ENCODE assay signal across 8 cellular contexts in the genomic region with DNA sequence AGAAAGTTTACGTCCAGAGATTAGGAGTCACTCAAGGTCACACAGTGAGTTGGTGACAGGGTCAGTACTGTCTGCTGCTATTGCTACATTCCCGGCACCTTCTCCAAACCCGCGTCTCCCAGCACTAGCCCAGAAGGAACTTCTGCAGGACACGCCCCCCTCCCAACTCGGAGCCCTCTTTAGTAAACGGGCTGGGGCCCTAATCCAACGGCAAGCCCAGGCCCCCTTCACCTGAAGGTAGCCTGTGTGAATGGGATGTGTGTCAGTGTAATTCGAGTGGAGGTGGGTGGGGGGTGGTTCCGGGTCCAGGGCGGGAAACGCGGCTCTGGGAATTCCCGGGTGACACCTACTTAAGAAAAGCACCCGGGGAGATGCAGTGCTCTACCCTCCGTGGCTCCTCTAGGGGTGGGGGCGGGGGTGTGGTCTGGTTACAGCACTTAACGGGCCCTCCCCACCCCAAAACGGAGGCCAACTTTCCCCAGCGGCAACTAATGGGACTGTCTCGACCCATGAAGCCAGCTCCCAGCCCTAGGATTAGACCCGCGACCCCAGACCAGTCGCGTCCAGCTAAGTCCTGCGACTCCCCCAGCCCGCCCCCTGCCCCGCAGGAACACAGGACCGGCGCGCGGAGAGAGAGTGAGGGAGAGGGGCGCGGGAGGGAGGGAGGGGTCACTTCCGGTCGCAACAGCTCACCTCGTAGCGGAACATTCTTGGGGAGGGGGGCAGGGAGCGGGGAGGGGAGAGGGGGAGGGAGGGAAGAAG. TPM values are rescaled to one million over a fixed set of nuclear protein-coding genes. Genes with fewer than 3 reads are reported as not detected.
DNase-seq lines count a peak whose midpoint lies in the region; ATAC-seq, FAIRE-seq and TF ChIP-seq lines count a peak whose summit lies in the region.

No MANE protein-coding gene starts in this region.

- peak overlapping the region; percentile 93 for H3K4me3 ChIP-seq in A673 (ENCODE audit: low read depth, low read length, poor library complexity, severe bottlenecking)

- DNase-seq in A673 (ENCODE audit: low spot score) (peak; percentile 68), GM18507 (ENCODE audit: extremely low spot score, insufficient read length, low read depth) (peak; percentile 18), RCC 7860 (ENCODE audit: low spot score) (peak; percentile 24), head of caudate nucleus (peak in 34 of 42 donors; percentile 5 to 62 (median 25)), progenitor cell of endocrine pancreas (ENCODE audit: low spot score, unreplicated experiment) (peak; percentile 58), ureter (ENCODE audit: low spot score) (peak; percentile 69)
- DNase-seq in activated naive CD4-positive, alpha-beta T cell treated with anti-CD3 and anti-CD28 coated beads for 36 hours = peak; percentile 78

- H3K36me3 ChIP-seq in A673 (ENCODE audit: insufficient read depth, low read length, poor library complexity, severe bottlenecking) = peaks cover 35% of the 10 kb centered on the region

- no peaks in the 10 kb centered on the region for H3K9me3 Mint-ChIP-seq in activated naive CD4-positive, alpha-beta T cell treated with anti-CD3 and anti-CD28 coated beads for 36 hours
- no peaks in the 10 kb centered on the region for H3K9me3 Mint-ChIP-seq in progenitor cell of endocrine pancreas (ENCODE audit: low read depth)

- TF ChIP-seq CTCF in A673 (conservative IDR thresholded peaks at IDR 0.05; ENCODE audit: low read depth, low read length) = no peak
- peak; percentile 26 for TF ChIP-seq CTCF in progenitor cell of endocrine pancreas (IDR thresholded peaks at IDR 0.05; ENCODE audit: unreplicated experiment)

- intact Hi-C loops in A673 (cut with micrococcal nuclease; ENCODE audit: unreplicated experiment) = loop anchor here (1.0 to 5.0 kb wide), 4 partner anchors 8 to 118 kb away; no protein-coding TSS in a partner anchor
- intact Hi-C loops in activated naive CD4-positive, alpha-beta T cell treated with anti-CD3 and anti-CD28 coated beads for 36 hours (cut with micrococcal nuclease) = loop anchor here (2.0 to 10.0 kb wide), 3 partner anchors 134 to 1956 kb away; a partner anchor contains a TSS
- intact Hi-C loops in head of caudate nucleus (cut with DNase I) = loop anchor here (2.0 to 5.0 kb wide), 3 partner anchors 54 to 111 kb away; a partner anchor contains a TSS

- CTCF ChIA-PET in A673 (lab: Charles Lee) = no interaction called here
- CTCF ChIA-PET in activated naive CD4-positive, alpha-beta T cell treated with anti-CD3 and anti-CD28 coated beads for 36 hours (lab: Charles Lee) = interaction anchor here (0.7 to 1.9 kb wide), 3 partner anchors 9 to 141 kb away, joined by 3 to 5 read pairs (median 3); no protein-coding TSS in a partner anchor

- peaks cover 39% of the 10 kb centered on the region for H3K4me1 Mint-ChIP-seq in activated naive CD4-positive, alpha-beta T cell treated with anti-CD3 and anti-CD28 coated beads for 36 hours (ENCODE audit: low read depth)
- H3K4me1 Mint-ChIP-seq in progenitor cell of endocrine pancreas (ENCODE audit: low read depth) = peaks cover 19% of the 10 kb centered on the region

- H3K27me3 Mint-ChIP-seq in activated naive CD4-positive, alpha-beta T cell treated with anti-CD3 and anti-CD28 coated beads for 36 hours (ENCODE audit: low read depth) = no peaks in the 10 kb centered on the region
- H3K27me3 Mint-ChIP-seq in progenitor cell of endocrine pancreas = no peaks in the 10 kb centered on the region

- peak overlapping the region; percentile 87 for H3K4me3 Mint-ChIP-seq in activated naive CD4-positive, alpha-beta T cell treated with anti-CD3 and anti-CD28 coated beads for 36 hours
- peak overlapping the region; percentile 89 for H3K4me3 Mint-ChIP-seq in progenitor cell of endocrine pancreas (ENCODE audit: low read depth)

- H3K27ac ChIP-seq in A673 (ENCODE audit: low read depth, low read length, poor library complexity, severe bottlenecking) = peak overlapping the region; percentile 89

- H3K27ac Mint-ChIP-seq in activated naive CD4-positive, alpha-beta T cell treated with anti-CD3 and anti-CD28 coated beads for 36 hours = peak overlapping the region; percentile 91
- H3K27ac Mint-ChIP-seq in progenitor cell of endocrine pancreas = peak overlapping the region; percentile 96

- peaks cover 30% of the 10 kb centered on the region for H3K36me3 Mint-ChIP-seq in activated naive CD4-positive, alpha-beta T cell treated with anti-CD3 and anti-CD28 coated beads for 36 hours (ENCODE audit: low read depth)
- H3K36me3 Mint-ChIP-seq in progenitor cell of endocrine pancreas (ENCODE audit: insufficient read depth) = peaks cover 13% of the 10 kb centered on the region

- FAIRE-seq in GM18507 (lab: Jason Lieb, UNC) (no peak), RCC 7860 (lab: Jason Lieb, UNC) (no peak)

- no peaks in the 10 kb centered on the region for H3K27me3 ChIP-seq in A673 (replicated peaks; ENCODE audit: insufficient read depth, low read depth, low read length, poor library complexity)

- POLR2A ChIA-PET in A673 (lab: Charles Lee; ENCODE audit: low non-redundant PET) = interaction anchor here (0.5 to 0.9 kb wide), 4 partner anchors 52 to 242 kb away, joined by 3 read pairs; a partner anchor contains a TSS

- peak; percentile 6 for ATAC-seq in HG03095 (IDR thresholded peaks at IDR 0.05; ENCODE audit: unreplicated experiment)

- peaks cover 26% of the 10 kb centered on the region for H3K4me1 ChIP-seq in A673 (ENCODE audit: insufficient read depth, low read length, poor library complexity, severe bottlenecking)

- BruUV-seq in A673 (replicated peaks; lab: Mats Ljungman, UMichigan) = no TSS peak

- H3K9me3 ChIP-seq in A673 (ENCODE audit: low read depth, low read length, poor library complexity, severe bottlenecking) = no peaks in the 10 kb centered on the region

RNA-seq across cellular contexts. Expression of a gene that starts 0.5 kb away (rescaled TPM):
- 65.2 and 78.9 TPM in 2 replicates for total RNA-seq in A673 (2021)
- total RNA-seq in activated naive CD4-positive, alpha-beta T cell treated with anti-CD3 and anti-CD28 coated beads for 36 hours = 10 to 100 TPM; 56.7 to 56.8 TPM
- 43.0 and 43.7 TPM in 2 replicates for total RNA-seq in progenitor cell of endocrine pancreas
- 38.1 TPM for total RNA-seq in ureter

RNA-seq across cellular contexts. Expression of a gene that starts 45.3 kb away (rescaled TPM):
- total RNA-seq in A673 (2021) (not detected in 2 replicates), progenitor cell of endocrine pancreas (not detected in 2 replicates), ureter (not detected)
- not detected for total RNA-seq in activated naive CD4-positive, alpha-beta T cell treated with anti-CD3 and anti-CD28 coated beads for 36 hours

RNA-seq across cellular contexts. Expression of a gene that starts 52.8 kb away (rescaled TPM):
- total RNA-seq in A673 (2021) (40.7 and 43.2 TPM in 2 replicates), progenitor cell of endocrine pancreas (42.7 and 46.1 TPM in 2 replicates), ureter (73.1 TPM)
- total RNA-seq in activated naive CD4-positive, alpha-beta T cell treated with anti-CD3 and anti-CD28 coated beads for 36 hours = 10 to 100 TPM; 33.9 to 37.0 TPM

Comparison
In these comparisons a context has a peak if more than half of its experiments do, and no peak if none do; other contexts are left out.
1. Peak in every context shown above with its lines: DNase-seq, ATAC-seq, H3K4me3 ChIP-seq and H3K27ac ChIP-seq.
2. DNase-seq: peak in every context shown above with its lines; median percentile 78 in activated naive CD4-positive, alpha-beta T cell treated with anti-CD3 and anti-CD28 coated beads for 36 hours; 69 in ureter; 68 in A673; 58 in progenitor cell of endocrine pancreas; 25 in head of caudate nucleus; 24 in RCC 7860; 18 in GM18507.